Comparison of ENCODE assay signal across 19 cellular contexts in genomic region chr19:32176591-32176990, GRCh38.
A peak's percentile ranks its signal among the peaks of the same experiment; 100 is the strongest.
DNase-seq lines count a peak whose midpoint lies in the region; ATAC-seq and TF ChIP-seq lines count a peak whose summit lies in the region.
"Had no signal": no experiment of that assay in that cellular context is flagged by ENCODE, and none has a peak within 500 bp of the region (broad histone marks: within the 10 kb centered on the region; RNA-seq: fewer than 3 reads in every experiment).

No MANE protein-coding gene starts in this region.

- H3K9ac ChIP-seq in colonic mucosa (ENCODE audit: low read depth in 2 of 2, low read length in 2 of 2): no peak overlapping the region
- H3K9ac ChIP-seq: GM23248 had no signal

- H3K4me3 ChIP-seq in colonic mucosa (no peak overlapping the region), vagina (no peak overlapping the region), hepatocyte (no peak overlapping the region), uterus (no peak overlapping the region)
- H3K4me3 ChIP-seq: A549, GM23248 had no signal

- DNase-seq in GM03348 (ENCODE audit: low spot score): peak; percentile 0
- DNase-seq in colonic mucosa: peak; percentile 3
- DNase-seq in islet precursor cell: peak; percentile 17
- peak; percentile 44 to 46 for DNase-seq in vagina (ENCODE audit: extremely low spot score in 2 of 2)
- no peak for DNase-seq in hepatocyte (ENCODE audit: low spot score)
- no peak for DNase-seq in uterus
- DNase-seq: 8988T; C1 segment of cervical spinal cord; Calu3; CD4-positive, alpha-beta memory T cell; COR-L47; DMS53; DMS79 treated with DMSO at 0.1 percent for 48 hours; GF-D8; GM23248; H9 had no signal

- H3K36me3 ChIP-seq in colonic mucosa (no peaks in the 10 kb centered on the region), vagina (no peaks in the 10 kb centered on the region), hepatocyte (replicated peaks; ENCODE audit: insufficient read depth, low read depth) (no peaks in the 10 kb centered on the region), uterus (no peaks in the 10 kb centered on the region)

- no peaks in the 10 kb centered on the region for H3K9me2 ChIP-seq in hepatocyte (replicated peaks; ENCODE audit: insufficient read depth)

- H4K20me1 ChIP-seq in hepatocyte (ENCODE audit: insufficient read depth, poor library complexity, severe bottlenecking): no peaks in the 10 kb centered on the region

- no peaks in the 10 kb centered on the region for H3K27me3 ChIP-seq in colonic mucosa
- no peaks in the 10 kb centered on the region for H3K27me3 ChIP-seq in vagina
- peaks cover 9% of the 10 kb centered on the region for H3K27me3 ChIP-seq in hepatocyte
- no peaks in the 10 kb centered on the region for H3K27me3 ChIP-seq in uterus

- H3K4me1 ChIP-seq in colonic mucosa (no peaks in the 10 kb centered on the region), vagina (no peaks in the 10 kb centered on the region), hepatocyte (ENCODE audit: insufficient read depth) (no peaks in the 10 kb centered on the region), uterus (no peaks in the 10 kb centered on the region)
- H3K4me1 ChIP-seq: A549 had no signal

- WGBS in hepatocyte (ENCODE audit: low lambda C conversion rate, missing lambda C conversion rate): 74% methylated on average over 5 of the region's 5 CpGs

- H3K27ac ChIP-seq in colonic mucosa (no peak overlapping the region), vagina (no peak overlapping the region), hepatocyte (no peak overlapping the region), uterus (no peak overlapping the region)
- H3K27ac ChIP-seq: A549, GM23248 had no signal

- no peak overlapping the region for H2AFZ ChIP-seq in hepatocyte
- H2AFZ ChIP-seq: GM23248 had no signal

- no peak for ATAC-seq in HG03378 (IDR thresholded peaks at IDR 0.05; ENCODE audit: unreplicated experiment)
- ATAC-seq: A549, HCT116 had no signal

- H3K9me3 ChIP-seq in colonic mucosa: no peaks in the 10 kb centered on the region
- H3K9me3 ChIP-seq in vagina: no peaks in the 10 kb centered on the region
- no peaks in the 10 kb centered on the region for H3K9me3 ChIP-seq in hepatocyte (ENCODE audit: low read depth)
- no peaks in the 10 kb centered on the region for H3K9me3 ChIP-seq in uterus
- H3K9me3 ChIP-seq: A549 had no signal

- H3K79me2 ChIP-seq in hepatocyte: no peaks in the 10 kb centered on the region

- intact Hi-C loops in colonic mucosa (cut with DNase I): no loop called here
- intact Hi-C loops in vagina (cut with DNase I): no loop called here
- intact Hi-C loops in uterus (cut with DNase I; ENCODE audit: low total_unique reads): no loop called here

- no peak overlapping the region for H3K4me2 ChIP-seq in hepatocyte
- H3K4me2 ChIP-seq: A549 had no signal

- TF ChIP-seq POLR2A in vagina (IDR thresholded peaks at IDR 0.05) (no peak), uterus (IDR thresholded peaks at IDR 0.05) (no peak)

- TF ChIP-seq CTCF in colonic mucosa (IDR thresholded peaks at IDR 0.05): no peak
- TF ChIP-seq CTCF in vagina (IDR thresholded peaks at IDR 0.05): no peak
- TF ChIP-seq CTCF in hepatocyte (IDR thresholded peaks at IDR 0.05; ENCODE audit: poor library complexity): no peak
- no peak for TF ChIP-seq CTCF in uterus (IDR thresholded peaks at IDR 0.05)

Comparison
In these comparisons a context has a peak if more than half of its experiments do, and no peak if none do; other contexts are left out.
1. DNase-seq: peak in GM03348 (single experiment), colonic mucosa (single experiment), islet precursor cell (single experiment) and vagina (2 of 2); none in hepatocyte (single experiment) and uterus (0 of 2).